In genomic region chr2:18514838-18515461, GRCh38 we compare ENCODE assay signal across 19 cellular contexts. TPM values are rescaled to one million over a fixed set of nuclear protein-coding genes. Genes with fewer than 3 reads are reported as not detected.
DNase-seq lines count a peak whose midpoint lies in the region; TF ChIP-seq lines count a peak whose summit lies in the region.
"Had no signal": no experiment of that assay in that cellular context is flagged by ENCODE, and none has a peak within 500 bp of the region (broad histone marks: within the 10 kb centered on the region; RNA-seq: fewer than 3 reads in every experiment).

No MANE protein-coding gene starts in this region.

- no peak for TF ChIP-seq CTCF in brain microvascular endothelial cell (IDR thresholded peaks at IDR 0.05; ENCODE audit: low read depth, low read length, missing control alignments)
- TF ChIP-seq CTCF in smooth muscle cell (IDR thresholded peaks at IDR 0.05; ENCODE audit: borderline replicate concordance, insufficient read depth, poor library complexity, severe bottlenecking), result no peak
- TF ChIP-seq CTCF in breast epithelium (IDR thresholded peaks at IDR 0.05), result no peak

- peaks cover 8% of the 10 kb centered on the region for H3F3A ChIP-seq in smooth muscle cell (ENCODE audit: low read depth)

- no peak for TF ChIP-seq POLR2A in breast epithelium (IDR thresholded peaks at IDR 0.05)

- intact Hi-C loops in breast epithelium (cut with DNase I; ENCODE audit: low total_unique reads), result no loop called here

- in situ Hi-C loops in brain microvascular endothelial cell (cut with HindIII; ENCODE audit: low pct_ligation_motif_present, low sequenced_read_pairs), result no loop called here

- H3K27ac ChIP-seq in brain microvascular endothelial cell, result peak overlapping the region; percentile 80
- no peak overlapping the region for H3K27ac ChIP-seq in smooth muscle cell (ENCODE audit: low read depth)
- no peak overlapping the region for H3K27ac ChIP-seq in breast epithelium
- no peak overlapping the region for H3K27ac ChIP-seq in Karpas-422 (ENCODE audit: low read length)
- H3K27ac ChIP-seq: heart right ventricle had no signal

- H3K36me3 ChIP-seq in brain microvascular endothelial cell (replicated peaks) (no peaks in the 10 kb centered on the region), smooth muscle cell (ENCODE audit: low read depth) (no peaks in the 10 kb centered on the region), breast epithelium (no peaks in the 10 kb centered on the region), Karpas-422 (ENCODE audit: insufficient read depth, low read length) (no peaks in the 10 kb centered on the region)
- H3K36me3 ChIP-seq: esophagus squamous epithelium, heart right ventricle had no signal

- H3K79me2 ChIP-seq in smooth muscle cell (ENCODE audit: low read depth) (no peaks in the 10 kb centered on the region), Karpas-422 (ENCODE audit: low read length) (no peaks in the 10 kb centered on the region)

- H3K9ac ChIP-seq in smooth muscle cell (ENCODE audit: low read depth) (no peak overlapping the region), Karpas-422 (ENCODE audit: low read length) (no peak overlapping the region)

- H3K4me3 ChIP-seq in brain microvascular endothelial cell (ENCODE audit: low read depth, low read length) (no peak overlapping the region), smooth muscle cell (no peak overlapping the region), breast epithelium (no peak overlapping the region), Karpas-422 (ENCODE audit: low read length) (no peak overlapping the region)
- H3K4me3 ChIP-seq: esophagus squamous epithelium, heart right ventricle had no signal

- H3K9me3 ChIP-seq in smooth muscle cell (replicated peaks; ENCODE audit: low read depth) (no peaks in the 10 kb centered on the region), breast epithelium (no peaks in the 10 kb centered on the region), Karpas-422 (ENCODE audit: low read length) (no peaks in the 10 kb centered on the region)
- H3K9me3 ChIP-seq: esophagus squamous epithelium, heart right ventricle had no signal

- no peaks in the 10 kb centered on the region for H3K4me1 ChIP-seq in smooth muscle cell (ENCODE audit: low read depth)
- no peaks in the 10 kb centered on the region for H3K4me1 ChIP-seq in breast epithelium
- H3K4me1 ChIP-seq in Karpas-422 (ENCODE audit: low read length), result no peaks in the 10 kb centered on the region

- WGBS in smooth muscle cell (ENCODE audit: low lambda C conversion rate), result 60% methylated on average over 4 of the region's 4 CpGs

- DNase-seq in OCI-M1 (lab: John Stamatoyannopoulos, UW), result peak; percentile 62
- DNase-seq in brain microvascular endothelial cell, result no peak
- peak; percentile 84 for DNase-seq in left kidney (ENCODE audit: low read depth, low spot score)
- DNase-seq in smooth muscle cell (lab: John Stamatoyannopoulos, UW; ENCODE audit: unreplicated experiment), result no peak
- no peak for DNase-seq in activated effector memory CD4-positive, alpha-beta T cell treated with anti-CD3 and anti-CD28 coated beads, Interleukin-2, amount 50 U/mL, for 16 hours
- DNase-seq in cerebellar cortex (ENCODE audit: low spot score), result no peak
- no peak for DNase-seq in breast epithelium (ENCODE audit: low spot score in 2 of 2)
- no peak for DNase-seq in Karpas-422
- DNase-seq: activated CD4-positive, alpha-beta memory T cell treated with anti-CD3 and anti-CD28 coated beads for 36 hours; activated gamma-delta T cell treated with Interleukin-2 at 50 U/mL for 16 hours; amniotic stem cell; CD8-positive, alpha-beta memory T cell; effector memory CD4-positive, alpha-beta T cell; esophagus squamous epithelium; GOT3; heart right ventricle; NCI-H1694 treated with DMSO at 0.1 percent for 48 hours; NCI-H2227 treated with DMSO at 0.1 percent for 48 hours; posterior cingulate gyrus had no signal

- H2AFZ ChIP-seq in smooth muscle cell (ENCODE audit: low read depth), result peak overlapping the region; percentile 22
- no peak overlapping the region for H2AFZ ChIP-seq in Karpas-422 (ENCODE audit: low read length)

- no peaks in the 10 kb centered on the region for H4K20me1 ChIP-seq in smooth muscle cell (ENCODE audit: low read depth)
- no peaks in the 10 kb centered on the region for H4K20me1 ChIP-seq in Karpas-422 (ENCODE audit: insufficient read depth, low read depth, low read length)

- H3K27me3 ChIP-seq in brain microvascular endothelial cell (replicated peaks) (no peaks in the 10 kb centered on the region), smooth muscle cell (ENCODE audit: low read depth) (no peaks in the 10 kb centered on the region), breast epithelium (no peaks in the 10 kb centered on the region), Karpas-422 (ENCODE audit: low read length) (no peaks in the 10 kb centered on the region)
- H3K27me3 ChIP-seq: heart right ventricle had no signal

- no peaks in the 10 kb centered on the region for H3K9me2 ChIP-seq in Karpas-422 (replicated peaks; ENCODE audit: insufficient read depth, low read length)

- no peak overlapping the region for H3K4me2 ChIP-seq in smooth muscle cell
- H3K4me2 ChIP-seq in Karpas-422 (ENCODE audit: low read depth, low read length, poor library complexity, severe bottlenecking), result no peak overlapping the region

RNA-seq across cellular contexts. Expression of gene RDH14, which starts 45.5 kb away (rescaled TPM):
- 26.2 and 26.3 TPM in 2 replicates for total RNA-seq in smooth muscle cell
- polyA plus RNA-seq in smooth muscle cell, result 24.5 and 30.4 TPM in 2 replicates
- total RNA-seq in breast epithelium, result 10 to 100 TPM; 31.8 to 42.6 (median 35.7) TPM
- 25.6 and 30.8 TPM in 2 replicates for total RNA-seq in Karpas-422 (2014; rRNA removed; shearing (Covaris generic); ENCODE audit: low replicate concordance)

Comparison
In these comparisons a context has a peak if more than half of its experiments do, and no peak if none do; other contexts are left out.
1. DNase-seq: peak in OCI-M1 (single experiment) and left kidney (single experiment); none in brain microvascular endothelial cell (single experiment), smooth muscle cell (single experiment), activated effector memory CD4-positive, alpha-beta T cell treated with anti-CD3 and anti-CD28 coated beads, Interleukin-2, amount 50 U/mL, for 16 hours (single experiment), cerebellar cortex (single experiment), breast epithelium (0 of 2) and Karpas-422 (single experiment).